1 cellular context compared by ENCODE assay signal in the genomic region with DNA sequence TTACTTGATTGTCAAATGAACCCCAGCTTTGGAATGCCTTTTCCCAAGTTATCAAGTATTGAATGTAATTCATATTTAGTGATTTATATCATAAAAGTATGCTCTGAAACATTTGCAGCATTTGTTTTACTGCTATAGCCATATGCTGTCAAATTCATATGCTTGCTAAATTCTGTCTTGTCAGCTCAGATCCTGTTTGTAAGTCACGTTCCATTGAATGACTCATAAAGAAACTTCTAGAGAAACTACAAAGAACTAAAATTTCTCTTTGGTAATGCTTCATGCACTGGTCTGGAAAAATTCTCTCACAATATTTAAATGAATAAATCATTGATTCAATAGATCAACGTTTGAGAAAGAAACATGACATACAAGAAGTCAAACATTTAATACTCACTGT.
TF ChIP-seq lines count a peak whose summit lies in the region.

No MANE protein-coding gene starts in this region.

TF ChIP-seq in GM12878, 131 proteins besides CTCF, POLR2A, EP300 and RAD21 (continued from another document):
- TF ChIP-seq, protein P1, sequence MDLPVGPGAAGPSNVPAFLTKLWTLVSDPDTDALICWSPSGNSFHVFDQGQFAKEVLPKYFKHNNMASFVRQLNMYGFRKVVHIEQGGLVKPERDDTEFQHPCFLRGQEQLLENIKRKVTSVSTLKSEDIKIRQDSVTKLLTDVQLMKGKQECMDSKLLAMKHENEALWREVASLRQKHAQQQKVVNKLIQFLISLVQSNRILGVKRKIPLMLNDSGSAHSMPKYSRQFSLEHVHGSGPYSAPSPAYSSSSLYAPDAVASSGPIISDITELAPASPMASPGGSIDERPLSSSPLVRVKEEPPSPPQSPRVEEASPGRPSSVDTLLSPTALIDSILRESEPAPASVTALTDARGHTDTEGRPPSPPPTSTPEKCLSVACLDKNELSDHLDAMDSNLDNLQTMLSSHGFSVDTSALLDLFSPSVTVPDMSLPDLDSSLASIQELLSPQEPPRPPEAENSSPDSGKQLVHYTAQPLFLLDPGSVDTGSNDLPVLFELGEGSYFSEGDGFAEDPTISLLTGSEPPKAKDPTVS (IDR thresholded peaks at IDR 0.05; ENCODE audit: low read depth, low read length), result peak; percentile 63; the same call in 1 of the 2 replicates
- TF ChIP-seq KLF5 (IDR thresholded peaks at IDR 0.05; ENCODE audit: partially characterized antibody) (no peak), BHLHE40 (IDR thresholded peaks at IDR 0.05; ENCODE audit: borderline replicate concordance in 1 of 2, low read depth in 2 of 2, low read length in 1 of 2) (peak; percentile 83 to 91), TCF7 (IDR thresholded peaks at IDR 0.05; ENCODE audit: borderline replicate concordance) (peak; percentile 59; the same call in 1 of the 2 replicates)
- TF ChIP-seq, protein P2, sequence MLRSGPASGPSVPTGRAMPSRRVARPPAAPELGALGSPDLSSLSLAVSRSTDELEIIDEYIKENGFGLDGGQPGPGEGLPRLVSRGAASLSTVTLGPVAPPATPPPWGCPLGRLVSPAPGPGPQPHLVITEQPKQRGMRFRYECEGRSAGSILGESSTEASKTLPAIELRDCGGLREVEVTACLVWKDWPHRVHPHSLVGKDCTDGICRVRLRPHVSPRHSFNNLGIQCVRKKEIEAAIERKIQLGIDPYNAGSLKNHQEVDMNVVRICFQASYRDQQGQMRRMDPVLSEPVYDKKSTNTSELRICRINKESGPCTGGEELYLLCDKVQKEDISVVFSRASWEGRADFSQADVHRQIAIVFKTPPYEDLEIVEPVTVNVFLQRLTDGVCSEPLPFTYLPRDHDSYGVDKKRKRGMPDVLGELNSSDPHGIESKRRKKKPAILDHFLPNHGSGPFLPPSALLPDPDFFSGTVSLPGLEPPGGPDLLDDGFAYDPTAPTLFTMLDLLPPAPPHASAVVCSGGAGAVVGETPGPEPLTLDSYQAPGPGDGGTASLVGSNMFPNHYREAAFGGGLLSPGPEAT (IDR thresholded peaks at IDR 0.05; ENCODE audit: low read depth), result 0 out of 2 replicates have a peak, but pooled peaks have one; percentile 28
